Comparison of ENCODE assay signal across 19 cellular contexts in genomic region chr2:155035246-155035645, GRCh38.
DNase-seq lines count a peak whose midpoint lies in the region; ATAC-seq, FAIRE-seq and TF ChIP-seq lines count a peak whose summit lies in the region.
"Had no signal": no experiment of that assay in that cellular context is flagged by ENCODE, and none has a peak within 500 bp of the region (broad histone marks: within the 10 kb centered on the region; RNA-seq: fewer than 3 reads in every experiment).

No MANE protein-coding gene starts in this region.

- TF ChIP-seq CTCF in osteoblast (IDR thresholded peaks at IDR 0.05; ENCODE audit: extremely low read depth, low read depth, low read length) (no peak), endothelial cell (IDR thresholded peaks at IDR 0.05; ENCODE audit: unreplicated experiment) (no peak)

- H3K9me3 ChIP-seq in osteoblast (ENCODE audit: low read depth, low read length) = peaks cover 2% of the 10 kb centered on the region
- H3K9me3 ChIP-seq: BLaER1 treated with 17β-estradiol and CSF1 and Interleukin-3, amounts not matched to agents 10 nM and 100 nM had no signal

- no peaks in the 10 kb centered on the region for H3K27me3 Mint-ChIP-seq in endothelial cell (ENCODE audit: unreplicated experiment)

- H3K4me3 Mint-ChIP-seq in endothelial cell (ENCODE audit: unreplicated experiment) = no peak overlapping the region
- H3K4me3 Mint-ChIP-seq: CD8-positive, alpha-beta T cell; H9 had no signal

- ATAC-seq in HG03342 (IDR thresholded peaks at IDR 0.05; ENCODE audit: unreplicated experiment) = no peak
- ATAC-seq: CD8-positive, alpha-beta T cell had no signal

- H3K36me3 ChIP-seq in osteoblast (ENCODE audit: insufficient read depth, low read length) = no peaks in the 10 kb centered on the region
- H3K36me3 ChIP-seq: BLaER1 treated with 17β-estradiol and CSF1 and Interleukin-3, amounts not matched to agents 10 nM and 100 nM had no signal

- H3K27ac ChIP-seq in osteoblast (ENCODE audit: low read depth, low read length) = no peak overlapping the region
- H3K27ac ChIP-seq: BLaER1 treated with 17β-estradiol and CSF1 and Interleukin-3, amounts not matched to agents 10 nM and 100 nM; HL-60; KMS-11 had no signal

- no peaks in the 10 kb centered on the region for H4K20me1 ChIP-seq in osteoblast (ENCODE audit: insufficient read depth, low read length)
- H4K20me1 ChIP-seq: BLaER1 treated with 17β-estradiol and CSF1 and Interleukin-3, amounts not matched to agents 10 nM and 100 nM had no signal

- no peaks in the 10 kb centered on the region for H3K9me3 Mint-ChIP-seq in endothelial cell (ENCODE audit: unreplicated experiment)
- H3K9me3 Mint-ChIP-seq: H9 had no signal

- H3K4me1 Mint-ChIP-seq in endothelial cell (ENCODE audit: unreplicated experiment) = no peaks in the 10 kb centered on the region

- H3K4me2 ChIP-seq in osteoblast (ENCODE audit: insufficient read depth, low read length) = no peak overlapping the region
- H3K4me2 ChIP-seq: BLaER1 treated with 17β-estradiol and CSF1 and Interleukin-3, amounts not matched to agents 10 nM and 100 nM; KMS-11 had no signal

- H3K36me3 Mint-ChIP-seq in endothelial cell (ENCODE audit: low read depth, unreplicated experiment) = no peaks in the 10 kb centered on the region
- H3K36me3 Mint-ChIP-seq: CD8-positive, alpha-beta T cell had no signal

- no peak overlapping the region for H3K4me3 ChIP-seq in osteoblast (ENCODE audit: insufficient read depth, low read length)
- H3K4me3 ChIP-seq: BLaER1 treated with 17β-estradiol and CSF1 and Interleukin-3, amounts not matched to agents 10 nM and 100 nM had no signal

- DNase-seq in G401 (ENCODE audit: low spot score) = peak; percentile 76
- DNase-seq in NCI-H1694 treated with DMSO at 0.1 percent for 48 hours (lab: John Stamatoyannopoulos, UW) = peak; percentile 55
- DNase-seq in cerebellar cortex (ENCODE audit: low spot score) = peak; percentile 69
- peak; percentile 3 for DNase-seq in osteoblast (ENCODE audit: insufficient read length, low spot score, missing footprints)
- no peak for DNase-seq in GM19239 (ENCODE audit: insufficient read length, low spot score)
- DNase-seq in endothelial cell (ENCODE audit: low spot score) = no peak
- DNase-seq in activated gamma-delta T cell (lab: John Stamatoyannopoulos, UW) = no peak
- DNase-seq: AML-193; Calu3; CD8-positive, alpha-beta T cell; GDM1; H9 had no signal

- no peaks in the 10 kb centered on the region for H3K79me2 ChIP-seq in osteoblast (ENCODE audit: insufficient read depth, low read length)

- H2AFZ ChIP-seq in osteoblast (ENCODE audit: low read length) = no peak overlapping the region

- H3K4me1 ChIP-seq in osteoblast (ENCODE audit: insufficient read depth, low read length) = no peaks in the 10 kb centered on the region
- H3K4me1 ChIP-seq: BLaER1 treated with 17β-estradiol and CSF1 and Interleukin-3, amounts not matched to agents 10 nM and 100 nM had no signal

- H3K27ac Mint-ChIP-seq in endothelial cell (ENCODE audit: unreplicated experiment) = no peak overlapping the region
- H3K27ac Mint-ChIP-seq: CD8-positive, alpha-beta T cell; H9 had no signal

- in situ Hi-C loops in G401 (cut with HindIII; ENCODE audit: low sequenced_read_pairs) = no loop called here

- H3K27me3 ChIP-seq in osteoblast (ENCODE audit: insufficient read depth, low read length) = no peaks in the 10 kb centered on the region
- H3K27me3 ChIP-seq: BLaER1 treated with 17β-estradiol and CSF1 and Interleukin-3, amounts not matched to agents 10 nM and 100 nM had no signal

- no peak for FAIRE-seq in GM19239 (lab: Jason Lieb, UNC)
- FAIRE-seq: GM12892, GM18507, H1 had no signal

Comparison
In these comparisons a context has a peak if more than half of its experiments do, and no peak if none do; other contexts are left out.
1. DNase-seq: peak in G401 (single experiment), NCI-H1694 treated with DMSO at 0.1 percent for 48 hours (single experiment), cerebellar cortex (single experiment) and osteoblast (single experiment); none in GM19239 (single experiment), endothelial cell (single experiment) and activated gamma-delta T cell (single experiment).